ENCODE assay signal across 20 cellular contexts in genomic region chr1:184813528-184814089, GRCh38. TPM values are rescaled to one million over a fixed set of nuclear protein-coding genes. Genes with fewer than 3 reads are reported as not detected.
DNase-seq lines count a peak whose midpoint lies in the region; ATAC-seq and TF ChIP-seq lines count a peak whose summit lies in the region.
"Had no signal": no experiment of that assay in that cellular context is flagged by ENCODE, and none has a peak within 500 bp of the region (broad histone marks: within the 10 kb centered on the region; RNA-seq: fewer than 3 reads in every experiment).

No MANE protein-coding gene starts in this region.

- no peaks in the 10 kb centered on the region for H3K27me3 Mint-ChIP-seq in endodermal cell (ENCODE audit: insufficient read depth)

- 90% methylated on average over 2 of the region's 2 CpGs for WGBS in endodermal cell (ENCODE audit: insufficient coverage in 1 of 2, insufficient read length in 1 of 2), 2 experiments

- ATAC-seq in thoracic aorta (ENCODE audit: insufficient number of reproducible peaks, low FRiP score, low read depth) (no peak), HG02885 (IDR thresholded peaks at IDR 0.05; ENCODE audit: poor library complexity, unreplicated experiment) (no peak), HG03039 (IDR thresholded peaks at IDR 0.05; ENCODE audit: unreplicated experiment) (no peak)
- ATAC-seq: Right ventricle myocardium inferior had no signal

- H3K9me3 ChIP-seq in NT2/D1 (ENCODE audit: insufficient read depth, low read length), result peaks cover 42% of the 10 kb centered on the region
- H3K9me3 ChIP-seq in endodermal cell (ENCODE audit: control insufficient read depth, low read length), result peaks cover 53% of the 10 kb centered on the region
- no peaks in the 10 kb centered on the region for H3K9me3 ChIP-seq in thoracic aorta

- H3K27ac ChIP-seq in endodermal cell (ENCODE audit: low read depth, low read length) (no peak overlapping the region), thoracic aorta (peak overlapping the region; percentile 9 to 21)
- H3K27ac ChIP-seq: HL-60 had no signal

- H3K4me1 ChIP-seq in NT2/D1 (ENCODE audit: insufficient read depth, insufficient read length), result no peaks in the 10 kb centered on the region
- H3K4me1 ChIP-seq in endodermal cell (ENCODE audit: control insufficient read depth, insufficient read depth, low read length), result no peaks in the 10 kb centered on the region
- H3K4me1 ChIP-seq in thoracic aorta (ENCODE audit: control insufficient read depth in 1 of 2, low read depth in 2 of 2), result peaks cover 13 to 30% of the 10 kb centered on the region in 2 donors

- H3K4me1 Mint-ChIP-seq in endodermal cell, result no peaks in the 10 kb centered on the region
- H3K4me1 Mint-ChIP-seq: CD14-positive monocyte had no signal

- H3K4me3 ChIP-seq in NT2/D1 (ENCODE audit: insufficient read length, low read depth), result no peak overlapping the region
- H3K4me3 ChIP-seq in endodermal cell (ENCODE audit: low read length), result peak overlapping the region; percentile 49
- no peak overlapping the region for H3K4me3 ChIP-seq in thoracic aorta
- H3K4me3 ChIP-seq: MG63 had no signal

- H3K36me3 ChIP-seq in NT2/D1 (ENCODE audit: insufficient read depth, insufficient read length, low read length) (no peaks in the 10 kb centered on the region), endodermal cell (ENCODE audit: control insufficient read depth, insufficient read depth, low read length) (no peaks in the 10 kb centered on the region), thoracic aorta (peaks cover 18% of the 10 kb centered on the region)

- peak; percentile 23 for DNase-seq in NCI-H82 (lab: John Stamatoyannopoulos, UW)
- no peak for DNase-seq in NCI-H82 treated with DMSO at 0.1 percent for 48 hours (lab: John Stamatoyannopoulos, UW; ENCODE audit: unreplicated experiment)
- DNase-seq in NT2/D1 (ENCODE audit: low read depth, low spot score), result peak; percentile 9
- no peak for DNase-seq in endodermal cell
- no peak for DNase-seq in thoracic aorta (ENCODE audit: low spot score)
- DNase-seq in NK-92 treated with Interleukin-12 subunit alpha and Interleukin-12 subunit beta, amount 100 ng/mL, for 24 hours (lab: John Stamatoyannopoulos, UW), result no peak
- DNase-seq: COR-L47, GOT3, KBM-7, MG63, NCI-H1105 treated with DMSO at 0.1 percent for 48 hours, NCI-H2029 treated with DMSO at 0.1 percent for 48 hours, NCI-H2227 treated with DMSO at 0.1 percent for 48 hours, NCI-H524 treated with DMSO at 0.1 percent for 48 hours, SK-N-SH had no signal

- TF ChIP-seq CTCF in endodermal cell (conservative IDR thresholded peaks at IDR 0.05) (no peak), thoracic aorta (IDR thresholded peaks at IDR 0.05) (no peak)

- no peak overlapping the region for H3K4me3 Mint-ChIP-seq in endodermal cell
- H3K4me3 Mint-ChIP-seq: CD14-positive monocyte had no signal

- H3K9ac ChIP-seq in NT2/D1 (ENCODE audit: insufficient read length, low read depth) (no peak overlapping the region), endodermal cell (ENCODE audit: extremely low read depth, low read length, poor library complexity, severe bottlenecking) (no peak overlapping the region)
- H3K9ac ChIP-seq: SK-N-SH had no signal

- H3K27me3 ChIP-seq in NT2/D1 (ENCODE audit: insufficient read depth, insufficient read length) (no peaks in the 10 kb centered on the region), endodermal cell (ENCODE audit: control insufficient read depth, insufficient read depth, low read length, poor library complexity, severe bottlenecking) (no peaks in the 10 kb centered on the region), thoracic aorta (replicated peaks; ENCODE audit: insufficient read depth) (no peaks in the 10 kb centered on the region)
- H3K27me3 ChIP-seq: MG63 had no signal

- H3K9me3 Mint-ChIP-seq in endodermal cell, result peaks cover 48% of the 10 kb centered on the region

- no peak overlapping the region for H3K27ac Mint-ChIP-seq in endodermal cell
- H3K27ac Mint-ChIP-seq: CD14-positive monocyte had no signal

- peaks cover 30% of the 10 kb centered on the region for H3K36me3 Mint-ChIP-seq in endodermal cell (ENCODE audit: low read depth)

RNA-seq across cellular contexts. Expression of gene EDEM3, which starts 59.0 kb away (rescaled TPM):
- total RNA-seq in endodermal cell, result 10 to 100 TPM; 17.0 to 22.0 TPM
- 13.1 TPM for polyA plus RNA-seq in endodermal cell (2013, experiment 1 of 2)
- polyA plus RNA-seq in endodermal cell (2013, experiment 2 of 2), result 12.6 TPM
- 10 to 100 TPM; 44.0 to 71.5 TPM for total RNA-seq in thoracic aorta

Comparison
In these comparisons a context has a peak if more than half of its experiments do, and no peak if none do; other contexts are left out.
1. DNase-seq: peak in NCI-H82 (single experiment) and NT2/D1 (single experiment); none in NCI-H82 treated with DMSO at 0.1 percent for 48 hours (single experiment), endodermal cell (single experiment), thoracic aorta (single experiment) and NK-92 treated with Interleukin-12 subunit alpha and Interleukin-12 subunit beta, amount 100 ng/mL, for 24 hours (single experiment).